ENCODE assay signal across 12 cellular contexts in genomic region chr1:150537732-150538684, GRCh38. TPM values are rescaled to one million over a fixed set of nuclear protein-coding genes. Genes with fewer than 3 reads are reported as not detected.
DNase-seq lines count a peak whose midpoint lies in the region; ATAC-seq and TF ChIP-seq lines count a peak whose summit lies in the region.
"Had no signal": no experiment of that assay in that cellular context is flagged by ENCODE, and none has a peak within 500 bp of the region (broad histone marks: within the 10 kb centered on the region; RNA-seq: fewer than 3 reads in every experiment).

No MANE protein-coding gene starts in this region.

- TF ChIP-seq CTCF in WERI-Rb-1 (IDR thresholded peaks at IDR 0.05; ENCODE audit: low read depth, low read length): peak; percentile 47
- TF ChIP-seq CTCF in glutamatergic neuron (IDR thresholded peaks at IDR 0.05; ENCODE audit: partially characterized antibody, unreplicated experiment): no peak
- TF ChIP-seq CTCF in sigmoid colon (IDR thresholded peaks at IDR 0.05): no peak
- TF ChIP-seq CTCF in transverse colon (IDR thresholded peaks at IDR 0.05): no peak

- intact Hi-C loops in sigmoid colon (cut with DNase I) (loop anchor here (10.0 kb wide), 1 partner anchor 293 kb away; no protein-coding TSS in a partner anchor), transverse colon (cut with DNase I; ENCODE audit: low total_unique reads) (loop anchor here (10.0 kb wide), 1 partner anchor 53 kb away; the partner anchor contains the start of gene TARS2)

- no peaks in the 10 kb centered on the region for H3K36me3 Mint-ChIP-seq in glutamatergic neuron (ENCODE audit: unreplicated experiment)
- no peaks in the 10 kb centered on the region for H3K36me3 Mint-ChIP-seq in T-helper 17 cell (ENCODE audit: low read depth)
- H3K36me3 Mint-ChIP-seq: activated naive CD8-positive, alpha-beta T cell had no signal

- H3K9me3 Mint-ChIP-seq in glutamatergic neuron (ENCODE audit: unreplicated experiment): peaks cover 3% of the 10 kb centered on the region
- H3K9me3 Mint-ChIP-seq: T-helper 1 cell treated with Interleukin-12 subunit alpha and Interleukin-12 subunit beta and Interleukin-4 antibody, amounts not matched to agents 30 μg/mL and 1 μg/mL, for 36 hours had no signal

- H3K27ac ChIP-seq in WERI-Rb-1 (no peak overlapping the region), sigmoid colon (peak overlapping the region; percentile 32 to 83 (median 54)), transverse colon (peak overlapping the region in 2 of 4 donors; percentile 66 to 67)

- H3K4me3 ChIP-seq in WERI-Rb-1 (ENCODE audit: low read depth, low read length): no peak overlapping the region
- no peak overlapping the region for H3K4me3 ChIP-seq in sigmoid colon
- no peak overlapping the region for H3K4me3 ChIP-seq in transverse colon
- H3K4me3 ChIP-seq: HAP-1 had no signal

- peak overlapping the region; percentile 23; the same call in 1 of the 2 replicates for H3K9ac ChIP-seq in ES-I3 (ENCODE audit: low read depth, low read length)

- H3K36me3 ChIP-seq in ES-I3 (ENCODE audit: insufficient read depth, low read length) (no peaks in the 10 kb centered on the region), WERI-Rb-1 (no peaks in the 10 kb centered on the region), sigmoid colon (no peaks in the 10 kb centered on the region), transverse colon (no peaks in the 10 kb centered on the region)
- H3K36me3 ChIP-seq: HAP-1 had no signal

- in situ Hi-C loops in transverse colon (cut with MboI; ENCODE audit: low pct_ligation_motif_present in 1 of 4, low pct_unique_long_range_greater_than_20kb in 1 of 4, low sequenced_read_pairs in 3 of 4): loop anchor here in 3 of 4 donors (10.0 kb wide), 2 partner anchors 53 to 73 kb away; partner anchors contain the start of gene TARS2 (in 1 of the 3)

- H3K27me3 Mint-ChIP-seq in glutamatergic neuron (ENCODE audit: unreplicated experiment): peaks cover 1% of the 10 kb centered on the region
- H3K27me3 Mint-ChIP-seq in T-helper 17 cell: peaks cover 18% of the 10 kb centered on the region

- 79 to 81% methylated on average over 17 of the region's 17 CpGs for WGBS in sigmoid colon, 2 donors
- WGBS in transverse colon (ENCODE audit: low coverage in 1 of 2), 2 donors: 84 to 100% methylated on average over 1 to 17 of the region's 17 CpGs

- no peak overlapping the region for H3K4me3 Mint-ChIP-seq in glutamatergic neuron (ENCODE audit: unreplicated experiment)
- no peak overlapping the region for H3K4me3 Mint-ChIP-seq in T-helper 17 cell
- H3K4me3 Mint-ChIP-seq: activated naive CD8-positive, alpha-beta T cell; T-helper 1 cell treated with Interleukin-12 subunit alpha and Interleukin-12 subunit beta and Interleukin-4 antibody, amounts not matched to agents 30 μg/mL and 1 μg/mL, for 36 hours had no signal

- H3K27me3 ChIP-seq in WERI-Rb-1 (ENCODE audit: insufficient read depth, low read depth, severe bottlenecking): no peaks in the 10 kb centered on the region
- H3K27me3 ChIP-seq in sigmoid colon: no peaks in the 10 kb centered on the region
- H3K27me3 ChIP-seq in transverse colon: no peaks in the 10 kb centered on the region

- DNase-seq in WERI-Rb-1: no peak
- peak; percentile 18 for DNase-seq in glutamatergic neuron
- DNase-seq in sigmoid colon: peak; percentile 76
- no peak for DNase-seq in NCI-H1694 treated with DMSO at 0.1 percent for 48 hours (lab: John Stamatoyannopoulos, UW)
- DNase-seq in transverse colon: no peak
- DNase-seq in T-helper 17 cell: no peak
- DNase-seq: stimulated activated CD4-positive, alpha-beta T cell treated with anti-CD3 and anti-CD28 coated beads, Interleukin-2, amount 100 ng/mL, for 48 hours had no signal

- H3K27ac Mint-ChIP-seq in glutamatergic neuron (ENCODE audit: unreplicated experiment): no peak overlapping the region
- H3K27ac Mint-ChIP-seq in T-helper 17 cell: no peak overlapping the region
- H3K27ac Mint-ChIP-seq: activated naive CD8-positive, alpha-beta T cell; T-helper 1 cell treated with Interleukin-12 subunit alpha and Interleukin-12 subunit beta and Interleukin-4 antibody, amounts not matched to agents 30 μg/mL and 1 μg/mL, for 36 hours had no signal

- H3K4me1 ChIP-seq in ES-I3 (ENCODE audit: insufficient read depth, low read length) (peaks cover 27% of the 10 kb centered on the region), sigmoid colon (peaks cover 0 to 28% (median 11%) of the 10 kb centered on the region in 4 donors), transverse colon (peaks cover 0 to 23% (median 6%) of the 10 kb centered on the region in 4 donors)
- H3K4me1 ChIP-seq: HAP-1 had no signal

- TF ChIP-seq POLR2A in sigmoid colon (IDR thresholded peaks at IDR 0.05) (no peak), transverse colon (IDR thresholded peaks at IDR 0.05) (no peak)

- ATAC-seq in HG02763 (IDR thresholded peaks at IDR 0.05; ENCODE audit: unreplicated experiment) (no peak), T-helper 17 cell (no peak)

- TF ChIP-seq EP300 in sigmoid colon (IDR thresholded peaks at IDR 0.05) (no peak), transverse colon (IDR thresholded peaks at IDR 0.05; ENCODE audit: low read depth) (no peak)

- H3K4me1 Mint-ChIP-seq in glutamatergic neuron (ENCODE audit: low read depth, unreplicated experiment) (no peaks in the 10 kb centered on the region), T-helper 17 cell (no peaks in the 10 kb centered on the region)

- H3K9me3 ChIP-seq in ES-I3 (ENCODE audit: control insufficient read depth, insufficient read depth, low read length): no peaks in the 10 kb centered on the region
- no peaks in the 10 kb centered on the region for H3K9me3 ChIP-seq in WERI-Rb-1 (ENCODE audit: severe bottlenecking)
- H3K9me3 ChIP-seq in sigmoid colon: no peaks in the 10 kb centered on the region
- no peaks in the 10 kb centered on the region for H3K9me3 ChIP-seq in transverse colon
- H3K9me3 ChIP-seq in T-helper 17 cell (ENCODE audit: control insufficient read depth, low read length, poor library complexity, severe bottlenecking): no peaks in the 10 kb centered on the region
- H3K9me3 ChIP-seq: HAP-1 had no signal

RNA-seq across cellular contexts. Expression of gene ADAMTSL4, which starts 11.2 kb away (rescaled TPM):
- total RNA-seq in glutamatergic neuron (ENCODE audit: unreplicated experiment) (0.25 TPM), sigmoid colon (10 to 100 TPM; 14.6 to 36.0 (median 24.3) TPM), transverse colon (10 to 100 TPM in 3 of 4 donors, 1 to 10 TPM in 1; 7.2 to 26.2 (median 16.3) TPM), T-helper 17 cell (1 to 10 TPM in 1 of 2 donors, under 1 TPM in 1; 0.39 to 1.6 TPM)
- 10 to 100 TPM in 1 of 3 donors, 1 to 10 TPM in 2; 2.1 to 14.0 (median 4.8) TPM for polyA plus RNA-seq in sigmoid colon

RNA-seq across cellular contexts. Expression of gene FALEC, which starts 22.5 kb away (rescaled TPM):
- total RNA-seq in glutamatergic neuron (ENCODE audit: unreplicated experiment) (not detected), sigmoid colon (not detected), transverse colon (not detected), T-helper 17 cell (1 to 10 TPM in 1 of 2 donors, not detected in 1; 1.1 TPM)
- polyA plus RNA-seq in sigmoid colon: under 1 TPM in 1 of 3 donors, not detected in 2; 0.35 TPM

RNA-seq across cellular contexts. Expression of gene ECM1, which starts 30.1 kb away (rescaled TPM):
- total RNA-seq in glutamatergic neuron (ENCODE audit: unreplicated experiment): 2.8 TPM
- total RNA-seq in sigmoid colon: 10 to 100 TPM in 3 of 4 donors, 1 to 10 TPM in 1; 9.2 to 23.8 (median 13.8) TPM
- polyA plus RNA-seq in sigmoid colon: 1 to 10 TPM; 2.1 to 8.7 (median 3.0) TPM
- total RNA-seq in transverse colon: 1 to 10 TPM; 1.5 to 5.4 (median 3.3) TPM
- total RNA-seq in T-helper 17 cell: under 1 TPM; 0.25 to 0.70 TPM

RNA-seq across cellular contexts. Expression of gene MCL1, which starts 41.4 kb away (rescaled TPM):
- 154 TPM for total RNA-seq in glutamatergic neuron (ENCODE audit: unreplicated experiment)
- 100 to 1,000 TPM; 159 to 352 (median 212) TPM for total RNA-seq in sigmoid colon
- polyA plus RNA-seq in sigmoid colon: 100 to 1,000 TPM; 119 to 194 (median 153) TPM
- total RNA-seq in transverse colon: 100 to 1,000 TPM; 176 to 395 (median 269) TPM
- total RNA-seq in T-helper 17 cell: 1,000 to 10,000 TPM in 1 of 2 donors, 100 to 1,000 TPM in 1; 776 to 1,091 TPM

RNA-seq across cellular contexts. Expression of gene TARS2, which starts 50.8 kb away (rescaled TPM):
- 38.7 TPM for total RNA-seq in glutamatergic neuron (ENCODE audit: unreplicated experiment)
- total RNA-seq in sigmoid colon: 10 to 100 TPM in 2 of 4 donors, 1 to 10 TPM in 2; 8.1 to 13.3 (median 10.4) TPM
- 10 to 100 TPM in 1 of 3 donors, 1 to 10 TPM in 2; 4.6 to 16.9 (median 6.0) TPM for polyA plus RNA-seq in sigmoid colon
- 10 to 100 TPM in 2 of 4 donors, 1 to 10 TPM in 2; 2.8 to 22.7 (median 9.0) TPM for total RNA-seq in transverse colon
- total RNA-seq in T-helper 17 cell: 10 to 100 TPM; 28.5 to 32.9 TPM

Comparison
In these comparisons a context has a peak if more than half of its experiments do, and no peak if none do; other contexts are left out.
1. DNase-seq: peak in glutamatergic neuron (single experiment) and sigmoid colon (single experiment); none in WERI-Rb-1 (single experiment), NCI-H1694 treated with DMSO at 0.1 percent for 48 hours (single experiment), transverse colon (single experiment) and T-helper 17 cell (0 of 3).